20 cellular contexts compared by ENCODE assay signal in the genomic region with DNA sequence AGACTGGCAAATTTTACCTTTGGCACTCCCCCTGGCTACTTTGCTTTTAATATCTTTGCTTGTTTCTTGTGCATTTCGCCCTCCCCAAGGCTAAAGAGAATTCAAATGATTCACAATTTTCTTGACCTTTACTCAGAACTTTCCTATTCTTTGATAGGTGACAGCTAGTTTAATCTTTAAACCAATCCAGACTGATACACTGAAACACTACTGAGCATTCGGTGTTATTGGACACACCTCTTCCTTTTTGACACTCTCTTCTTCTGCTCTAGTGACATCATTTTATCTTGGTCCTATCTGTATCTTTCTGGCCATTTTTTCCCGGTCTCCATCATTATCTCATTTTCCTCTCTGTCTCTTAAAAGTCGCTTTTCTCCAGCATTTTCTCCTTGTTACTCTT.
"Had no signal": no experiment of that assay in that cellular context is flagged by ENCODE, and none has a peak within 500 bp of the region (broad histone marks: within the 10 kb centered on the region; RNA-seq: fewer than 3 reads in every experiment).

No MANE protein-coding gene starts in this region.

- H3K79me2 ChIP-seq: hepatocyte had no signal

- H3K4me1 Mint-ChIP-seq: immature natural killer cell, mesothelial cell of epicardium had no signal

- H3K27ac Mint-ChIP-seq: immature natural killer cell, mesothelial cell of epicardium had no signal

- H3K36me3 ChIP-seq: esophagus muscularis mucosa, gastroesophageal sphincter, heart left ventricle, left ventricle myocardium inferior, lower lobe of right lung had no signal

- H3K4me3 Mint-ChIP-seq: immature natural killer cell, mesothelial cell of epicardium had no signal

- FAIRE-seq: colon, endothelial cell of umbilical vein, frontal cortex had no signal

- DNase-seq: dermis blood vessel endothelial cell; dorsolateral prefrontal cortex; effector CD4-positive, alpha-beta T cell; effector memory CD4-positive, alpha-beta T cell; foreskin keratinocyte; heart left ventricle; immature natural killer cell; islet precursor cell; kidney; left ventricle myocardium inferior; lower lobe of right lung; mucosa of descending colon had no signal

- H3K9me3 ChIP-seq: esophagus muscularis mucosa, gastroesophageal sphincter, heart left ventricle, left ventricle myocardium inferior, lower lobe of right lung, mucosa of descending colon had no signal

- H3K36me3 Mint-ChIP-seq: immature natural killer cell, mesothelial cell of epicardium had no signal

- H3K9me3 Mint-ChIP-seq: immature natural killer cell had no signal

- H3K4me1 ChIP-seq: esophagus muscularis mucosa, foreskin keratinocyte, gastroesophageal sphincter, heart left ventricle, left ventricle myocardium inferior, lower lobe of right lung had no signal

- H3K4me3 ChIP-seq: coronary artery, dorsolateral prefrontal cortex, esophagus muscularis mucosa, gastroesophageal sphincter, heart left ventricle, hepatocyte, left ventricle myocardium inferior, lower lobe of right lung, mucosa of descending colon had no signal

- H3K27ac ChIP-seq: coronary artery, dorsolateral prefrontal cortex, esophagus muscularis mucosa, foreskin keratinocyte, gastroesophageal sphincter, heart left ventricle, hepatocyte, left ventricle myocardium inferior, lower lobe of right lung had no signal

- ATAC-seq: foreskin keratinocyte, gastroesophageal sphincter, heart left ventricle, lower lobe of right lung, mucosa of descending colon had no signal

- H2AFZ ChIP-seq: hepatocyte had no signal

- H3K27me3 ChIP-seq: esophagus muscularis mucosa, foreskin keratinocyte, gastroesophageal sphincter, hepatocyte had no signal

- H3K4me2 ChIP-seq: hepatocyte had no signal
